In the genomic region with DNA sequence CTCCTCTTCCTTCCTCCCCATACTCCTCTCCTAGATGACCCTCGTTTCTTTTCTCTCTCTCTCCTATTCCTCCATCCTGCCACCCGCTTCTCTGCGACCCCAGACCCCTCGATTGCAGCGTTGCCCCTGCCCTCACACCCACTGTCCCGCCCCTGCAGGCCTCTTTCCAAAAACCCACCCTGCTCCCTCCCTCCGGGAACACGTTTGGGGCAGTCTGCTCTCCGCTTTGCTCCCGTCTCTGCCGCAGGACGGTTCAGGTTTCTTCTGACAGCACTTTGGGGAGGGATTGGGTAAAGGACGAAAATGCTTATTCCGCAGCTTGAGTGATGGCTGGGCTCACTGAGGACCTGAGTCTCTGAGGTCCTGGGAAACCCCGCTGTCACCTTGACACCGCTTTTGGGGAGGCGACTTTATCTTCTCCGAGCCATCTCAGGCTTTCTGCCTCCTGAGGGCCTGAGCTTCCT, we compare ENCODE assay signal across 8 cellular contexts. TPM values are rescaled to one million over a fixed set of nuclear protein-coding genes. Genes with fewer than 3 reads are reported as not detected.
DNase-seq lines count a peak whose midpoint lies in the region; ATAC-seq and TF ChIP-seq lines count a peak whose summit lies in the region.

No MANE protein-coding gene starts in this region.

- H3K79me1 ChIP-seq in trophoblast cell (ENCODE audit: low read length), result peaks cover 3% of the 10 kb centered on the region

- H4K20me1 ChIP-seq in BLaER1, result peaks cover 49% of the 10 kb centered on the region
- H4K20me1 ChIP-seq in Loucy (ENCODE audit: insufficient read depth, low read length, poor library complexity, severe bottlenecking), result peaks cover 9% of the 10 kb centered on the region

- H3K4me1 ChIP-seq in BLaER1 (peaks cover 32% of the 10 kb centered on the region), Loucy (ENCODE audit: insufficient read depth, low read length, poor library complexity, severe bottlenecking) (peaks cover 13% of the 10 kb centered on the region), trophoblast cell (ENCODE audit: control insufficient read depth in 1 of 2, insufficient read depth in 2 of 2, low read length in 2 of 2) (peaks cover 0 to 2% of the 10 kb centered on the region in 2 experiments)

- no peaks in the 10 kb centered on the region for H3K9me2 ChIP-seq in Loucy (replicated peaks; ENCODE audit: low read depth, low read length)

- peak overlapping the region; percentile 44 for H3K4ac ChIP-seq in trophoblast cell (ENCODE audit: low read depth, low read length)

- no CpG with 5 or more reads among the region's 18 CpGs for WGBS in trophoblast cell (ENCODE audit: extremely low coverage, insufficient coverage, insufficient read length)

- H2AK5ac ChIP-seq in trophoblast cell (ENCODE audit: low read length), result no peak overlapping the region

- H3K4me2 ChIP-seq in BLaER1 (peak overlapping the region; percentile 94), Loucy (ENCODE audit: low read depth, low read length, poor library complexity, severe bottlenecking) (peak overlapping the region; percentile 73), trophoblast cell (ENCODE audit: low read length) (peak overlapping the region; percentile 74)

- H2BK12ac ChIP-seq in trophoblast cell (ENCODE audit: low read length), result no peak overlapping the region

- no peak overlapping the region for H3K23ac ChIP-seq in trophoblast cell (ENCODE audit: low read length)

- no peaks in the 10 kb centered on the region for H3K27me3 ChIP-seq in BLaER1
- no peaks in the 10 kb centered on the region for H3K27me3 ChIP-seq in Loucy (ENCODE audit: insufficient read depth, low read length, poor library complexity, severe bottlenecking)
- H3K27me3 ChIP-seq in trophoblast cell (ENCODE audit: insufficient read depth, low read length), result no peaks in the 10 kb centered on the region

- H2AFZ ChIP-seq in Loucy (ENCODE audit: low read length), result peak overlapping the region; percentile 88; the same call in 1 of the 2 replicates
- peak overlapping the region; percentile 86 for H2AFZ ChIP-seq in trophoblast cell (ENCODE audit: insufficient read depth, low read length, poor library complexity)

- peak overlapping the region; percentile 27 for H3K18ac ChIP-seq in trophoblast cell (ENCODE audit: low read length)

- H3K27ac ChIP-seq in BLaER1, result peak overlapping the region; percentile 88
- H3K27ac ChIP-seq in trophoblast cell (ENCODE audit: low read depth, low read length), result no peak overlapping the region

- H3K79me2 ChIP-seq in Loucy (ENCODE audit: insufficient read depth, low read length) (peaks cover 56% of the 10 kb centered on the region), trophoblast cell (ENCODE audit: control insufficient read depth, insufficient read depth, low read length, poor library complexity) (peaks cover 2% of the 10 kb centered on the region)

- H3K4me3 ChIP-seq in BLaER1, result peak overlapping the region; percentile 99
- peak overlapping the region; percentile 92 for H3K4me3 ChIP-seq in Loucy (ENCODE audit: low read length, poor library complexity, severe bottlenecking)
- H3K4me3 ChIP-seq in trophoblast cell (ENCODE audit: low read depth, low read length), result peak overlapping the region; percentile 86

- no peak overlapping the region for H2BK120ac ChIP-seq in trophoblast cell (ENCODE audit: insufficient read depth, low read length, poor library complexity)

- no peaks in the 10 kb centered on the region for H3K9me3 ChIP-seq in BLaER1
- no peaks in the 10 kb centered on the region for H3K9me3 ChIP-seq in Loucy (ENCODE audit: insufficient read depth, low read depth, low read length)
- H3K9me3 ChIP-seq in trophoblast cell (ENCODE audit: insufficient read depth, low read depth, low read length), result no peaks in the 10 kb centered on the region

- H3K36me3 ChIP-seq in BLaER1 (peaks cover 32% of the 10 kb centered on the region), Loucy (ENCODE audit: insufficient read depth, low read length) (no peaks in the 10 kb centered on the region), trophoblast cell (ENCODE audit: control insufficient read depth in 1 of 2, insufficient read depth in 2 of 2, low read length in 2 of 2) (no peaks in the 10 kb centered on the region)

- ATAC-seq in GM19455 (IDR thresholded peaks at IDR 0.05; ENCODE audit: unreplicated experiment) (peak; percentile 15), HG02870 (IDR thresholded peaks at IDR 0.05; ENCODE audit: unreplicated experiment) (no peak)

- H3K9ac ChIP-seq in BLaER1 (peak overlapping the region; percentile 92), Loucy (ENCODE audit: low read depth, low read length, poor library complexity, severe bottlenecking) (peak overlapping the region; percentile 88), trophoblast cell (ENCODE audit: low read length) (peak overlapping the region; percentile 92)

- no peak overlapping the region for H2BK5ac ChIP-seq in trophoblast cell (ENCODE audit: low read depth, low read length, poor library complexity)

- DNase-seq in activated T-helper 9 cell treated with anti-CD3 and anti-CD28 coated beads, Interleukin-2, amount 50 U/mL, for 16 hours (ENCODE audit: low read depth), result peak; percentile 34
- peak; percentile 33 for DNase-seq in globus pallidus (ENCODE audit: low spot score)
- DNase-seq in trophoblast cell, result peak in 1 of 2 donors; percentile 16
- no peak for DNase-seq in NCI-H187 treated with DMSO at 0.1 percent for 48 hours (lab: John Stamatoyannopoulos, UW)

- peak overlapping the region; percentile 64 for H4K8ac ChIP-seq in trophoblast cell (ENCODE audit: low read depth, low read length)

- TF ChIP-seq CTCF in Loucy (conservative IDR thresholded peaks at IDR 0.05; ENCODE audit: low read length), result no peak

- peak overlapping the region; percentile 78 for H4K12ac ChIP-seq in trophoblast cell (ENCODE audit: low read depth, low read length)

- H3K14ac ChIP-seq in trophoblast cell (ENCODE audit: low read length), result peak overlapping the region; percentile 43

- no peaks in the 10 kb centered on the region for H3F3A ChIP-seq in Loucy (ENCODE audit: low read depth)

- peak overlapping the region; percentile 79 for H4K91ac ChIP-seq in trophoblast cell (ENCODE audit: low read depth, low read length)

RNA-seq across cellular contexts. Expression of gene NDE1, which starts 0.7 kb away (rescaled TPM):
- 24.0 and 27.2 TPM in 2 replicates for polyA plus RNA-seq in trophoblast cell (2013)

RNA-seq across cellular contexts. Expression of gene MARF1, which starts 7.8 kb away (rescaled TPM):
- polyA plus RNA-seq in trophoblast cell (2013), result 18.2 and 20.2 TPM in 2 replicates
